In the genomic region with DNA sequence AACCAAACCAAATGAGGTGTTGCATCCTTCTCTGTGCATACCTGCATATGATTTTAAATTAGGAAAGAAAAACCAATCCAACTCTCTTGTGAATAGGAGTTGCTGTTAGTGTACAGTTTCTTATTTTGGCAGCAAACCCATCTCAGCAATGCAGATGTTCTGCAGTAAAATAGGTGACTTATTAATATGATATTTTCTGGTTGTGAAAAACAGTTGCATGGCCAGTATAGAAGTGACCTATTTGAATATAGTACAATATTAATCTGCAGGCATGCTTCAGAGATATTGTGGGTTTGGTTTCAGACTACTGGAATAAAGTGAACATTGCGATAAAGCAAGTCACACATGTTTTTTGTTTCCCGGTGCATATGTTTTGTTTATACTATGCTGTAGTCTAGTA, we compare ENCODE assay signal across 1 cellular context.
TF ChIP-seq lines count a peak whose summit lies in the region.

No MANE protein-coding gene starts in this region.

TF ChIP-seq in HepG2, 621 proteins besides CTCF, POLR2A, EP300 and RAD21:
- TF ChIP-seq, protein P1, sequence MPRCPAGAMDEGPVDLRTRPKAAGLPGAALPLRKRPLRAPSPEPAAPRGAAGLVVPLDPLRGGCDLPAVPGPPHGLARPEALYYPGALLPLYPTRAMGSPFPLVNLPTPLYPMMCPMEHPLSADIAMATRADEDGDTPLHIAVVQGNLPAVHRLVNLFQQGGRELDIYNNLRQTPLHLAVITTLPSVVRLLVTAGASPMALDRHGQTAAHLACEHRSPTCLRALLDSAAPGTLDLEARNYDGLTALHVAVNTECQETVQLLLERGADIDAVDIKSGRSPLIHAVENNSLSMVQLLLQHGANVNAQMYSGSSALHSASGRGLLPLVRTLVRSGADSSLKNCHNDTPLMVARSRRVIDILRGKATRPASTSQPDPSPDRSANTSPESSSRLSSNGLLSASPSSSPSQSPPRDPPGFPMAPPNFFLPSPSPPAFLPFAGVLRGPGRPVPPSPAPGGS (CRISPR knock-in tag; IDR thresholded peaks at IDR 0.05) = no peak
- no peak for TF ChIP-seq SAP130 (CRISPR knock-in tag; IDR thresholded peaks at IDR 0.05; ENCODE audit: low read depth)
- TF ChIP-seq, protein P2, sequence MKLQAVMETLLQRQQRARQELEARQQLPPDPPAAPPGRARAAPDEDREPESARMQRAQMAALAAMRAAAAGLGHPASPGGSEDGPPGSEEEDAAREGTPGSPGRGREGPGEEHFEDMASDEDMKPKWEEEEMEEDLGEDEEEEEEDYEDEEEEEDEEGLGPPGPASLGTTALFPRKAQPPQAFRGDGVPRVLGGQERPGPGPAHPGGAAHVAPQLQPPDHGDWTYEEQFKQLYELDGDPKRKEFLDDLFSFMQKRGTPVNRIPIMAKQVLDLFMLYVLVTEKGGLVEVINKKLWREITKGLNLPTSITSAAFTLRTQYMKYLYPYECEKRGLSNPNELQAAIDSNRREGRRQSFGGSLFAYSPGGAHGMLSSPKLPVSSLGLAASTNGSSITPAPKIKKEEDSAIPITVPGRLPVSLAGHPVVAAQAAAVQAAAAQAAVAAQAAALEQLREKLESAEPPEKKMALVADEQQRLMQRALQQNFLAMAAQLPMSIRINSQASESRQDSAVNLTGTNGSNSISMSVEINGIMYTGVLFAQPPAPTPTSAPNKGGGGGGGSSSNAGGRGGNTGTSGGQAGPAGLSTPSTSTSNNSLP (IDR thresholded peaks at IDR 0.05; ENCODE audit: low read depth, low read length) = no peak
- TF ChIP-seq ARHGAP35 (CRISPR knock-in tag; IDR thresholded peaks at IDR 0.05; ENCODE audit: borderline replicate concordance) = no peak
TF ChIP-seq in HepG2: peak in this region for 0.
